In the genomic region with DNA sequence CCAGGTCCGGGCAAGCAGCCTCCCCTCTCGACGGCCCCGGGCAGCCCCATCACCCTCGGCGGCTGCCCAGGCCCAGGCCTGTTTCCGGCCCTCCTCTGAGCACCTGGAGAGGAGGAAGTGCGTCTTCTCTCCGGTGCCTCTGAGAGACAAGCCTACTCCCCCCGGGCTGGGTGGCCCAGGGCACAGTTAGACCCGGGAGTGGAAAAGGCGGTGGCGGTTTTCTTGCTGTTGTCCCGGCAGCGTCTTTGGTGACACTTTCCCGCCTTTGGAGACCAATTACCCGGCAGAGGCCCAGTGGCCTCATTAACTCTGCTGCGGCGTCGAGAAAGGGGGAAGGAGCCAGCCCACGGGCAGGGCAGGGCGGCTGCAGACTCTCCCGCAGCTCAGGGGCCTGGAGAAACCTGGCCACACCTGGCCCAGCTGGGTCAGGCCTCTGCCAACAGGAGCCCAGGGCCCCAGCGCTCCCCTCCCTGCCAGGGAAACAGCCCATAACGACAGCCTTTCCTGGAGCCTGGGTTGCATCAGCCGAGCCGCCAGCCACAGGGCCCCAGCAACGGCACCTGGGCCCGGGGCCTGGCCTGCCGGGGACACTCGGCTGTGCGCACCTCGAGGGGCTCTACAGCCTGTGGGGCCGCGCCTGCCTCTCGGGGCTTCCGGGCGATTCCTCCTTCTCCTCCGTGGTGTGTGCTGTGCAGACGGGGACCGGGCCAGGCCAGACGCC, we compare ENCODE assay signal across 10 cellular contexts. TPM values are rescaled to one million over a fixed set of nuclear protein-coding genes. Genes with fewer than 3 reads are reported as not detected.
DNase-seq lines count a peak whose midpoint lies in the region; ATAC-seq, FAIRE-seq and TF ChIP-seq lines count a peak whose summit lies in the region.
"Had no signal": no experiment of that assay in that cellular context is flagged by ENCODE, and none has a peak within 500 bp of the region (broad histone marks: within the 10 kb centered on the region; RNA-seq: fewer than 3 reads in every experiment).

No MANE protein-coding gene starts in this region.

- DNase-seq in NCI-H345 (lab: John Stamatoyannopoulos, UW), result peak; percentile 52
- DNase-seq in NCI-H345 treated with DMSO at 0.1 percent for 48 hours (lab: John Stamatoyannopoulos, UW; ENCODE audit: unreplicated experiment), result no peak
- peak; percentile 43 for DNase-seq in bronchial epithelial cell (ENCODE audit: low read depth)
- peak; percentile 45 to 56 for DNase-seq in stimulated activated CD4-positive, alpha-beta T cell treated with anti-CD3 and anti-CD28 coated beads, Interleukin-15, amount 100 ng/mL, for 48 hours (ENCODE audit: low read depth in 2 of 2)
- no peak for DNase-seq in cortex of kidney (lab: John Stamatoyannopoulos, UW)
- DNase-seq in progenitor cell of endocrine pancreas (ENCODE audit: low spot score, unreplicated experiment), result no peak

- no peaks in the 10 kb centered on the region for H3F3A ChIP-seq in SU-DHL-6 (ENCODE audit: insufficient read depth)

- no peak for TF ChIP-seq CTCF in SU-DHL-6 (IDR thresholded peaks at IDR 0.05; ENCODE audit: insufficient read depth, low read length, poor library complexity, severe bottlenecking)
- TF ChIP-seq CTCF in bronchial epithelial cell (IDR thresholded peaks at IDR 0.05; ENCODE audit: insufficient read depth, low read length, severe bottlenecking), result no peak
- no peak for TF ChIP-seq CTCF in progenitor cell of endocrine pancreas (IDR thresholded peaks at IDR 0.05; ENCODE audit: unreplicated experiment)

- H3K4me3 Mint-ChIP-seq in progenitor cell of endocrine pancreas (ENCODE audit: low read depth), result no peak overlapping the region
- H3K4me3 Mint-ChIP-seq: neural crest cell had no signal

- no peaks in the 10 kb centered on the region for H3K9me2 ChIP-seq in SU-DHL-6 (replicated peaks; ENCODE audit: insufficient read depth, low read length)

- H3K79me2 ChIP-seq in SU-DHL-6 (ENCODE audit: insufficient read depth, low read length), result no peaks in the 10 kb centered on the region

- H3K27me3 Mint-ChIP-seq in progenitor cell of endocrine pancreas, result peaks cover 6% of the 10 kb centered on the region

- no peaks in the 10 kb centered on the region for H3K9me3 ChIP-seq in SU-DHL-6 (ENCODE audit: insufficient read depth, low read length)

- no peak for ATAC-seq in HG03025 (IDR thresholded peaks at IDR 0.05; ENCODE audit: low FRiP score, unreplicated experiment)

- no peaks in the 10 kb centered on the region for H3K36me3 Mint-ChIP-seq in progenitor cell of endocrine pancreas (ENCODE audit: insufficient read depth)

- H3K4me3 ChIP-seq in SU-DHL-6 (ENCODE audit: insufficient read depth, low read length, poor library complexity, severe bottlenecking), result no peak overlapping the region
- peak overlapping the region; percentile 6 for H3K4me3 ChIP-seq in bronchial epithelial cell (ENCODE audit: low read depth, low read length)

- no peak overlapping the region for H3K27ac Mint-ChIP-seq in progenitor cell of endocrine pancreas

- peak overlapping the region; percentile 79 for H3K27ac ChIP-seq in SU-DHL-6 (ENCODE audit: low read depth, low read length)

- peak overlapping the region; percentile 29 for H3K4me2 ChIP-seq in SU-DHL-6 (ENCODE audit: low read depth, low read length, poor library complexity, severe bottlenecking)

- H4K20me1 ChIP-seq in SU-DHL-6 (ENCODE audit: low read depth, low read length), result no peaks in the 10 kb centered on the region

- no peaks in the 10 kb centered on the region for H3K9me3 Mint-ChIP-seq in progenitor cell of endocrine pancreas (ENCODE audit: low read depth)
- H3K9me3 Mint-ChIP-seq: neural crest cell had no signal

- no peaks in the 10 kb centered on the region for H3K27me3 ChIP-seq in SU-DHL-6 (ENCODE audit: low read length)
- H3K27me3 ChIP-seq in bronchial epithelial cell (ENCODE audit: control insufficient read depth, insufficient read depth, low read length), result no peaks in the 10 kb centered on the region

- peak overlapping the region; percentile 46 for H2AFZ ChIP-seq in SU-DHL-6 (ENCODE audit: low read depth, low read length, severe bottlenecking)

- no peak for FAIRE-seq in bronchial epithelial cell (lab: Jason Lieb, UNC)
- FAIRE-seq: TTC549 had no signal

- H3K4me1 Mint-ChIP-seq in progenitor cell of endocrine pancreas (ENCODE audit: low read depth), result no peaks in the 10 kb centered on the region
- H3K4me1 Mint-ChIP-seq: neural crest cell had no signal

- H3K9ac ChIP-seq in SU-DHL-6 (ENCODE audit: low read length), result peak overlapping the region; percentile 48

- H3K36me3 ChIP-seq in SU-DHL-6 (ENCODE audit: low read length), result no peaks in the 10 kb centered on the region
- H3K36me3 ChIP-seq in bronchial epithelial cell (ENCODE audit: control insufficient read depth, insufficient read depth, low read length), result no peaks in the 10 kb centered on the region

RNA-seq across cellular contexts. Expression of gene C1orf159, which starts 28.4 kb away (rescaled TPM):
- total RNA-seq in bronchial epithelial cell (5.9 and 8.2 TPM in 2 replicates), progenitor cell of endocrine pancreas (21.3 and 23.2 TPM in 2 replicates)

RNA-seq across cellular contexts. Expression of gene TTLL10, which starts 29.4 kb away (rescaled TPM):
- not detected in 2 replicates for total RNA-seq in bronchial epithelial cell
- total RNA-seq in progenitor cell of endocrine pancreas, result 5.0 and 5.5 TPM in 2 replicates
- total RNA-seq: neural crest cell had no signal

Comparison
In these comparisons a context has a peak if more than half of its experiments do, and no peak if none do; other contexts are left out.
1. DNase-seq: peak in NCI-H345 (single experiment), bronchial epithelial cell (single experiment) and stimulated activated CD4-positive, alpha-beta T cell treated with anti-CD3 and anti-CD28 coated beads, Interleukin-15, amount 100 ng/mL, for 48 hours (2 of 2); none in NCI-H345 treated with DMSO at 0.1 percent for 48 hours (single experiment), cortex of kidney (single experiment) and progenitor cell of endocrine pancreas (single experiment).